In genomic region chr4:6424425-6424824, GRCh38 we compare ENCODE assay signal across 30 cellular contexts. TPM values are rescaled to one million over a fixed set of nuclear protein-coding genes. Genes with fewer than 3 reads are reported as not detected.
"Had no signal": no experiment of that assay in that cellular context is flagged by ENCODE, and none has a peak within 500 bp of the region (broad histone marks: within the 10 kb centered on the region; RNA-seq: fewer than 3 reads in every experiment).

No MANE protein-coding gene starts in this region.

- H3K27ac ChIP-seq: ascending aorta, breast epithelium, cardiac muscle cell, esophagus muscularis mucosa, foreskin keratinocyte, gastrocnemius medialis had no signal

- H3K36me3 ChIP-seq: ascending aorta, breast epithelium, cardiac muscle cell, esophagus muscularis mucosa, gastrocnemius medialis had no signal

- ATAC-seq: activated CD4-positive, alpha-beta T cell treated with anti-CD3 and anti-CD28 coated beads for 36 hours; activated naive CD4-positive, alpha-beta T cell treated with anti-CD3 and anti-CD28 coated beads, Interleukin-2, amount 50 U/mL, for 72 hours; activated T-cell treated with anti-CD3 and anti-CD28 coated beads, Interleukin-2, amount 50 U/mL, for 72 hours; foreskin keratinocyte; gastrocnemius medialis had no signal

- H3K27me3 ChIP-seq: ascending aorta, cardiac muscle cell, foreskin keratinocyte, gastrocnemius medialis had no signal

- H3K9me3 ChIP-seq: ascending aorta, breast epithelium, esophagus muscularis mucosa, gastrocnemius medialis had no signal

- H3K4me1 ChIP-seq: ascending aorta, breast epithelium, esophagus muscularis mucosa, foreskin keratinocyte, gastrocnemius medialis had no signal

- H3K4me3 ChIP-seq: ascending aorta, breast epithelium, cardiac muscle cell, esophagus muscularis mucosa, gastrocnemius medialis had no signal

- DNase-seq: activated CD4-positive, alpha-beta memory T cell treated with anti-CD3 and anti-CD28 coated beads, Interleukin-2, amount 10 ng/mL, durations not matched to agents 7 days and 5 days; activated CD4-positive, alpha-beta T cell treated with anti-CD3 and anti-CD28 coated beads for 36 hours; activated CD4-positive, alpha-beta T cell treated with anti-CD3 and anti-CD28 coated beads, Interleukin-2, amount 10 ng/mL, durations not matched to agents 24 days and 14 days; activated CD4-positive, alpha-beta T cell treated with anti-CD3 and anti-CD28 coated beads, Interleukin-2, amount 50 U/mL, for 4 hours; activated CD4-positive, CD25-positive, alpha-beta regulatory T cell; activated CD4-positive, CD25-positive, alpha-beta regulatory T cell treated with anti-CD3 and anti-CD28 coated beads, Interleukin-2, amount 50 U/mL, for 72 hours; activated CD8-positive, alpha-beta memory T cell treated with anti-CD3 and anti-CD28 coated beads, Interleukin-2, amount 50 U/mL, for 48 hours; activated gamma-delta T cell; activated naive CD4-positive, alpha-beta T cell; activated naive CD4-positive, alpha-beta T cell treated with anti-CD3 and anti-CD28 coated beads, Interleukin-2, amount 10 ng/mL, durations not matched to agents 7 days and 5 days; activated naive CD8-positive, alpha-beta T cell treated with anti-CD3 and anti-CD28 coated beads, Interleukin-2, amount 10 ng/mL, durations not matched to agents 7 days and 5 days; activated T-cell treated with anti-CD3 and anti-CD28 coated beads for 4 hours; activated T-cell treated with anti-CD3 and anti-CD28 coated beads, Interleukin-2, amount 50 U/mL, for 24 hours; activated T-cell treated with anti-CD3 and anti-CD28 coated beads, Interleukin-2, amount 50 U/mL, for 72 hours; cortex of kidney; dermis blood vessel endothelial cell; effector CD4-positive, alpha-beta T cell; effector memory CD8-positive, alpha-beta T cell; erythroblast; foreskin keratinocyte; gastrocnemius medialis; glutamatergic neuron; T-helper 2 cell had no signal

- FAIRE-seq: colon had no signal

RNA-seq across cellular contexts. Expression of gene PPP2R2C, which starts 48.0 kb away (rescaled TPM):
- total RNA-seq: activated CD4-positive, alpha-beta memory T cell treated with anti-CD3 and anti-CD28 coated beads, Interleukin-2, amount 10 ng/mL, durations not matched to agents 7 days and 5 days; activated CD4-positive, alpha-beta T cell treated with anti-CD3 and anti-CD28 coated beads, Interleukin-2, amount 10 ng/mL, durations not matched to agents 24 days and 14 days; activated naive CD4-positive, alpha-beta T cell treated with anti-CD3 and anti-CD28 coated beads, Interleukin-2, amount 50 U/mL, for 72 hours; activated naive CD8-positive, alpha-beta T cell treated with anti-CD3 and anti-CD28 coated beads, Interleukin-2, amount 10 ng/mL, durations not matched to agents 7 days and 5 days; activated T-cell treated with anti-CD3 and anti-CD28 coated beads, Interleukin-2, amount 50 U/mL, for 72 hours; cardiac muscle cell; T-helper 1 cell treated with Interleukin-12 subunit alpha and Interleukin-12 subunit beta and Interleukin-4 antibody, amounts not matched to agents 30 ng/mL and 1 ng/mL, for 36 hours had no signal
- polyA plus RNA-seq: cardiac muscle cell had no signal
